12 cellular contexts compared by ENCODE assay signal in the genomic region with DNA sequence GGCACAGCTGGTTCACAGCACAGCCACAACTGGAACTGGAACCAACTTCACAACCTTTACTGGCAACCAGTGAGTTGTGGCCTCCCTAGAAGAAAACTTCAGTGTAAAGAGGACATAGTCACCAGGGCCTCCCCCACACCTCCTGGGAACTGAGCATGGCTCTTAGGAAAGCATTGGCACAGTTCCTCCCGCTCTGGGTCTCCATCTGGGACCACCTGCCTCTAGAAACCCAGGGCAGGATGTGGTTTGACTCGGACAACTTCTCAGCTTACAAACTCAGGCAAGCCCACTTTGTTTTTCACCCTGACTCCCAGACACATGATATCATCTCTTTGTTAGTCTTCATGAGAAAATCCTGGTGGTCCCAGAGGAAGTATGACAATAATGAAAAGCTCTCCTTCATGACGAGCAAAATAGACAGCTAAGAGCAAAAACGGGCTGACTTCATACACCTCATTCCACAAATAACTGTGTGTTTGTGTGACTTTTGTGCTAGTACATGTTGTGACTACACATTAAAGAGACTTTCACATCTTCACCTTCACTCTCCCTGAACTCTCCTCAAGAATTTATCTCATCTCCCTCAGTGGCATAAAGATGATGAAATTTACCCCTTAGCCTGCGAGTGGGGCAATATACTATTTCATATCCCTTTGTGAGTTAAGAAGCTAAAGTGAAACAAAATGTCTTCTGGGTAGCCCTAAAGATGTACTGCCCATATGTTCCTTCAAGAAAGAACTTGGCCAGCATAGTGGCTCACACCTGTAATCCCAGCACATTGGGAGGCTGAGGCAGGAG.
DNase-seq lines count a peak whose midpoint lies in the region; ATAC-seq, FAIRE-seq and TF ChIP-seq lines count a peak whose summit lies in the region.
"Had no signal": no experiment of that assay in that cellular context is flagged by ENCODE, and none has a peak within 500 bp of the region (broad histone marks: within the 10 kb centered on the region; RNA-seq: fewer than 3 reads in every experiment).

No MANE protein-coding gene starts in this region.

- H3K79me1 ChIP-seq in trophoblast cell (ENCODE audit: low read length), result peaks cover 7% of the 10 kb centered on the region

- H3K14ac ChIP-seq in trophoblast cell (ENCODE audit: low read length), result peak overlapping the region; percentile 37

- H3K9me3 ChIP-seq in astrocyte (ENCODE audit: insufficient read depth, low read depth, low read length) (no peaks in the 10 kb centered on the region), trophoblast cell (ENCODE audit: insufficient read depth, low read depth, low read length) (no peaks in the 10 kb centered on the region)

- no peak overlapping the region for H3K18ac ChIP-seq in trophoblast cell (ENCODE audit: low read length)

- H2BK120ac ChIP-seq in trophoblast cell (ENCODE audit: insufficient read depth, low read length, poor library complexity), result peak overlapping the region; percentile 75

- H3K27ac ChIP-seq in astrocyte (ENCODE audit: low read depth, low read length), result peak overlapping the region; percentile 25
- peak overlapping the region; percentile 54 for H3K27ac ChIP-seq in trophoblast cell (ENCODE audit: low read depth, low read length)
- H3K27ac ChIP-seq: VCaP had no signal

- H4K91ac ChIP-seq in trophoblast cell (ENCODE audit: low read depth, low read length), result peak overlapping the region; percentile 62

- peak overlapping the region; percentile 85 for H3K27ac Mint-ChIP-seq in astrocyte (ENCODE audit: unreplicated experiment)
- H3K27ac Mint-ChIP-seq: HFFc6 had no signal

- no peaks in the 10 kb centered on the region for H4K20me1 ChIP-seq in astrocyte (ENCODE audit: insufficient read depth, low read length)

- TF ChIP-seq POLR2A in GM12892 (IDR thresholded peaks at IDR 0.05; ENCODE audit: low read depth, low read length), result no peak

- H3K4ac ChIP-seq in trophoblast cell (ENCODE audit: low read depth, low read length), result peak overlapping the region; percentile 69

- H2AFZ ChIP-seq in astrocyte (ENCODE audit: low read depth, low read length) (no peak overlapping the region), trophoblast cell (ENCODE audit: insufficient read depth, low read length, poor library complexity) (no peak overlapping the region)

- H2AK5ac ChIP-seq in trophoblast cell (ENCODE audit: low read length), result no peak overlapping the region

- peak overlapping the region; percentile 29 for H4K8ac ChIP-seq in trophoblast cell (ENCODE audit: low read depth, low read length)

- H3K27me3 ChIP-seq in astrocyte (ENCODE audit: insufficient read depth, low read length) (no peaks in the 10 kb centered on the region), trophoblast cell (ENCODE audit: insufficient read depth, low read length) (no peaks in the 10 kb centered on the region)

- no peak overlapping the region for H3K23ac ChIP-seq in trophoblast cell (ENCODE audit: low read length)

- H3K4me3 ChIP-seq in astrocyte (ENCODE audit: insufficient read depth, low read depth, low read length) (no peak overlapping the region), trophoblast cell (ENCODE audit: low read depth, low read length) (no peak overlapping the region)

- no CpG with 5 or more reads among the region's 5 CpGs for WGBS in trophoblast cell (ENCODE audit: extremely low coverage, insufficient coverage, insufficient read length)

- H3K36me3 Mint-ChIP-seq in astrocyte (ENCODE audit: low read depth, unreplicated experiment), result no peaks in the 10 kb centered on the region

- peak overlapping the region; percentile 91 for H2BK12ac ChIP-seq in trophoblast cell (ENCODE audit: low read length)

- H2BK5ac ChIP-seq in trophoblast cell (ENCODE audit: low read depth, low read length, poor library complexity), result peak overlapping the region; percentile 33

- H3K4me2 ChIP-seq in astrocyte (ENCODE audit: low read length) (peak overlapping the region; percentile 60), trophoblast cell (ENCODE audit: low read length) (no peak overlapping the region)

- FAIRE-seq in GM12892 (lab: Jason Lieb, UNC) (peak; percentile 77), astrocyte (lab: Jason Lieb, UNC) (peak; percentile 77)
- FAIRE-seq: keratinocyte had no signal

- peak overlapping the region; percentile 75 for H4K12ac ChIP-seq in trophoblast cell (ENCODE audit: low read depth, low read length)

- H3K36me3 ChIP-seq in astrocyte (ENCODE audit: insufficient read depth, low read length), result no peaks in the 10 kb centered on the region
- H3K36me3 ChIP-seq in trophoblast cell (ENCODE audit: control insufficient read depth in 1 of 2, insufficient read depth in 2 of 2, low read length in 2 of 2), result peaks cover 0 to 2% of the 10 kb centered on the region in 2 experiments

- H3K9ac ChIP-seq in astrocyte (ENCODE audit: low read length) (peak overlapping the region; percentile 30), trophoblast cell (ENCODE audit: low read length) (no peak overlapping the region)

- H3K27me3 Mint-ChIP-seq in astrocyte (ENCODE audit: low read depth, unreplicated experiment), result no peaks in the 10 kb centered on the region

- DNase-seq in GM12892 (ENCODE audit: insufficient read length), result no peak
- peak; percentile 74 for DNase-seq in LHCN-M2 (ENCODE audit: low read depth)
- peak; percentile 81 for DNase-seq in astrocyte (ENCODE audit: low read depth)
- no peak for DNase-seq in trophoblast cell
- DNase-seq in amygdala (lab: John Stamatoyannopoulos, UW), result no peak
- DNase-seq in NK-92 treated with Interleukin-12 subunit alpha and Interleukin-12 subunit beta, amount 100 ng/mL, for 24 hours (lab: John Stamatoyannopoulos, UW), result no peak
- no peak for DNase-seq in GM03348 (ENCODE audit: low spot score)
- DNase-seq: HFFc6, NCI-H1694 had no signal

- H3K4me1 Mint-ChIP-seq in astrocyte (ENCODE audit: low read depth, unreplicated experiment), result peaks cover 27% of the 10 kb centered on the region

- no peak for TF ChIP-seq CTCF in astrocyte (IDR thresholded peaks at IDR 0.05; ENCODE audit: insufficient read depth, low read depth, low read length)

- ATAC-seq in HG02981 (IDR thresholded peaks at IDR 0.05; ENCODE audit: unreplicated experiment), result no peak

- no peaks in the 10 kb centered on the region for H3K79me2 ChIP-seq in astrocyte (ENCODE audit: insufficient read depth, low read length)
- peaks cover 3% of the 10 kb centered on the region for H3K79me2 ChIP-seq in trophoblast cell (ENCODE audit: control insufficient read depth, insufficient read depth, low read length, poor library complexity)

- H3K4me3 Mint-ChIP-seq in astrocyte (ENCODE audit: unreplicated experiment), result no peak overlapping the region
- H3K4me3 Mint-ChIP-seq: HFFc6 had no signal

- H3K4me1 ChIP-seq in astrocyte (ENCODE audit: insufficient read depth, low read length), result peaks cover 9% of the 10 kb centered on the region
- peaks cover 17 to 18% of the 10 kb centered on the region in 2 experiments for H3K4me1 ChIP-seq in trophoblast cell (ENCODE audit: control insufficient read depth in 1 of 2, insufficient read depth in 2 of 2, low read length in 2 of 2)

- H3K9me3 Mint-ChIP-seq in astrocyte (ENCODE audit: unreplicated experiment), result no peaks in the 10 kb centered on the region
- H3K9me3 Mint-ChIP-seq: HFFc6 had no signal

Comparison
In these comparisons a context has a peak if more than half of its experiments do, and no peak if none do; other contexts are left out.
1. DNase-seq: peak in LHCN-M2 (single experiment) and astrocyte (single experiment); none in GM12892 (single experiment), trophoblast cell (0 of 2), amygdala (0 of 56), NK-92 treated with Interleukin-12 subunit alpha and Interleukin-12 subunit beta, amount 100 ng/mL, for 24 hours (single experiment) and GM03348 (single experiment).